ENCODE assay signal across 16 cellular contexts in genomic region chr11:7348432-7349298, GRCh38.
A peak's percentile ranks its signal among the peaks of the same experiment; 100 is the strongest.
DNase-seq lines count a peak whose midpoint lies in the region; ATAC-seq, FAIRE-seq and TF ChIP-seq lines count a peak whose summit lies in the region.
"Had no signal": no experiment of that assay in that cellular context is flagged by ENCODE, and none has a peak within 500 bp of the region (broad histone marks: within the 10 kb centered on the region; RNA-seq: fewer than 3 reads in every experiment).

No MANE protein-coding gene starts in this region.

- H3K4me2 ChIP-seq in mesenchymal stem cell (ENCODE audit: low read length, poor library complexity, severe bottlenecking) = no peak overlapping the region

- 23% methylated on average over 7 of the region's 8 CpGs for WGBS in mesenchymal stem cell

- no peak overlapping the region for H2BK5ac ChIP-seq in mesenchymal stem cell (ENCODE audit: low read depth, low read length, poor library complexity, severe bottlenecking)

- H3K23ac ChIP-seq in mesenchymal stem cell (ENCODE audit: low read length in 2 of 2) = no peak overlapping the region

- no peak overlapping the region for H3K9ac ChIP-seq in mesenchymal stem cell (ENCODE audit: low read length)

- H3K4ac ChIP-seq in mesenchymal stem cell (ENCODE audit: low read depth in 1 of 2, low read length in 2 of 2) = no peak overlapping the region

- no peaks in the 10 kb centered on the region for H3K79me1 ChIP-seq in mesenchymal stem cell (replicated peaks; ENCODE audit: low read length, poor library complexity, severe bottlenecking)

- H3K9me3 ChIP-seq in mesenchymal stem cell (ENCODE audit: control insufficient read depth, low read length) = no peaks in the 10 kb centered on the region

- H2BK120ac ChIP-seq in mesenchymal stem cell (ENCODE audit: low read depth, low read length) = no peak overlapping the region

- no peak overlapping the region for H2AFZ ChIP-seq in mesenchymal stem cell (ENCODE audit: low read depth, low read length)

- H2BK15ac ChIP-seq in mesenchymal stem cell (ENCODE audit: low read depth, poor library complexity, severe bottlenecking) = no peak overlapping the region

- H2BK12ac ChIP-seq in mesenchymal stem cell (ENCODE audit: low read length in 2 of 2) = no peak overlapping the region

- no peak overlapping the region for H3K14ac ChIP-seq in mesenchymal stem cell (ENCODE audit: low read length in 2 of 2)

- H3K4me3 ChIP-seq in bronchial epithelial cell (ENCODE audit: low read depth, low read length) = no peak overlapping the region
- H3K4me3 ChIP-seq in mesenchymal stem cell (ENCODE audit: insufficient read depth in 1 of 2, low read depth in 1 of 2, low read length in 2 of 2) = no peak overlapping the region

- no peak for ATAC-seq in HG03108 (IDR thresholded peaks at IDR 0.05; ENCODE audit: unreplicated experiment)
- ATAC-seq: natural killer cell had no signal

- H3K27me3 ChIP-seq in bronchial epithelial cell (ENCODE audit: control insufficient read depth, insufficient read depth, low read length) = no peaks in the 10 kb centered on the region
- H3K27me3 ChIP-seq in mesenchymal stem cell (ENCODE audit: control insufficient read depth in 1 of 2, insufficient read depth in 1 of 2, low read length in 2 of 2) = peaks cover 0 to 19% of the 10 kb centered on the region in 2 experiments

- DNase-seq in Daoy (ENCODE audit: low read depth) (peak; percentile 53), NCI-H187 treated with DMSO at 0.1 percent for 48 hours (lab: John Stamatoyannopoulos, UW) (peak; percentile 20), bronchial epithelial cell (ENCODE audit: low read depth) (peak; percentile 28), mesenchymal stem cell (peak; percentile 5), retina (no peak), NCI-H526 treated with DMSO at 0.1 percent for 48 hours (lab: John Stamatoyannopoulos, UW) (no peak)
- no peak for DNase-seq in NK-92 treated with Interleukin-12 subunit alpha and Interleukin-12 subunit beta, amount 100 ng/mL, for 24 hours (lab: John Stamatoyannopoulos, UW)
- DNase-seq: activated CD8-positive, alpha-beta memory T cell treated with anti-CD3 and anti-CD28 coated beads for 24 hours; activated naive CD4-positive, alpha-beta T cell treated with anti-CD3 and anti-CD28 coated beads, Interleukin-2, amount 50 U/mL, for 16 hours; cortex of kidney; EL; kidney; natural killer cell; NCI-H1930; T1000 had no signal

- H3K36me3 ChIP-seq in bronchial epithelial cell (ENCODE audit: control insufficient read depth, insufficient read depth, low read length) (no peaks in the 10 kb centered on the region), mesenchymal stem cell (ENCODE audit: control insufficient read depth in 1 of 2, insufficient read depth in 2 of 2, low read depth in 1 of 2, low read length in 2 of 2) (no peaks in the 10 kb centered on the region)

- H4K8ac ChIP-seq in mesenchymal stem cell (ENCODE audit: low read length) = no peak overlapping the region

- no peaks in the 10 kb centered on the region for H3K4me1 ChIP-seq in mesenchymal stem cell (ENCODE audit: control insufficient read depth, insufficient read depth, low read depth, low read length)

- no peak overlapping the region for H2AK5ac ChIP-seq in mesenchymal stem cell (ENCODE audit: low read length, severe bottlenecking)

- H3K18ac ChIP-seq in mesenchymal stem cell (ENCODE audit: low read depth in 1 of 2, low read length in 2 of 2) = no peak overlapping the region

- no peak overlapping the region for H4K91ac ChIP-seq in mesenchymal stem cell (ENCODE audit: low read length)

- H3K27ac ChIP-seq in mesenchymal stem cell (ENCODE audit: low read length, poor library complexity, severe bottlenecking) = no peak overlapping the region

- TF ChIP-seq CTCF in bronchial epithelial cell (IDR thresholded peaks at IDR 0.05; ENCODE audit: insufficient read depth, low read length, severe bottlenecking) = no peak

- FAIRE-seq in bronchial epithelial cell (lab: Jason Lieb, UNC) = no peak
- FAIRE-seq: kidney had no signal

Comparison
In these comparisons a context has a peak if more than half of its experiments do, and no peak if none do; other contexts are left out.
1. DNase-seq: peak in Daoy (single experiment), NCI-H187 treated with DMSO at 0.1 percent for 48 hours (single experiment), bronchial epithelial cell (single experiment) and mesenchymal stem cell (single experiment); none in NK-92 treated with Interleukin-12 subunit alpha and Interleukin-12 subunit beta, amount 100 ng/mL, for 24 hours (single experiment), retina (single experiment) and NCI-H526 treated with DMSO at 0.1 percent for 48 hours (single experiment).